3 cellular contexts compared by ENCODE assay signal in genomic region chr9:136601250-136601973, GRCh38.
TF ChIP-seq lines count a peak whose summit lies in the region.

No MANE protein-coding gene starts in this region.

TF ChIP-seq in HEK293, 187 proteins besides CTCF, POLR2A, EP300 and RAD21:
- peak; percentile 96 for TF ChIP-seq ZSCAN4 (tag by site-specific recombination; IDR thresholded peaks at IDR 0.05)
TF ChIP-seq in HEK293: peak in this region for 1; not testable (repeated sequence) for 186.

TF ChIP-seq in WTC11, 78 proteins besides CTCF, POLR2A, EP300 and RAD21:
- TF ChIP-seq ZBTB43 (CRISPR knock-in tag; IDR thresholded peaks at IDR 0.05): peak; percentile 85

TF ChIP-seq in HepG2, 621 proteins besides CTCF, POLR2A, EP300 and RAD21:
- TF ChIP-seq HNRNPL (IDR thresholded peaks at IDR 0.05; ENCODE audit: low read depth, low read length): 0 out of 2 replicates have a peak, but pooled peaks have one; percentile 24
